Comparison of ENCODE assay signal across 35 cellular contexts in the genomic region with DNA sequence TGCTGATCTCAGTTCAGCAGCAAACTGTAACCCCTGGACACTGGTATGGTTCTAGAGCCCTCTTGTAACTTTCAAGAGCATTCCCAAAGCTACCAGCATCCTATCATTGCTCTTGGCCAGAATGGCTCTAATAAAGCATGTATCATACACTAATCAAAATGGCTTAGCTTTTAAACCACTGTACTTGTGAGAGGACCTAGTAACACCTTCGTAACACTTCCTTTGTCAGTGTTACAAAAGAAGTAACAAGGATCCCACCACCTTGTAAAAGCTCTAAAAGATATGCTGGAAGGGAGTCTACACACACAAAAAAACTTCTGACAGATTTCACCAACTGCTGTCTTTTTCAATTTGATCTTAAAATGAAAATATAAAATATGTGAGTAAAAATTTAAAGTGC.
"Had no signal": no experiment of that assay in that cellular context is flagged by ENCODE, and none has a peak within 500 bp of the region (broad histone marks: within the 10 kb centered on the region; RNA-seq: fewer than 3 reads in every experiment).

No MANE protein-coding gene starts in this region.

- ATAC-seq: activated naive CD4-positive, alpha-beta T cell treated with anti-CD3 and anti-CD28 coated beads, Interleukin-2, amount 50 U/mL, for 72 hours; activated naive CD8-positive, alpha-beta T cell treated with anti-CD3 and anti-CD28 coated beads, Interleukin-2, amount 50 U/mL, for 24 hours; activated T-cell treated with anti-CD3 and anti-CD28 coated beads, Interleukin-2, amount 50 U/mL, for 4 hours; activated T-cell treated with anti-CD3 and anti-CD28 coated beads, Interleukin-2, amount 50 U/mL, for 72 hours; activated T-helper 17 cell treated with anti-CD3 and anti-CD28 coated beads, Interleukin-2, amount 50 U/mL, for 72 hours; body of pancreas had no signal

- H3K27me3 Mint-ChIP-seq: activated naive CD4-positive, alpha-beta T cell treated with anti-CD3 and anti-CD28 coated beads, Interleukin-2, amount 10 ng/mL, durations not matched to agents 7 days and 5 days; activated naive CD4-positive, alpha-beta T cell treated with anti-CD3 and anti-CD28 coated beads, Interleukin-2, amount 50 U/mL, for 24 hours; activated naive CD8-positive, alpha-beta T cell; activated naive CD8-positive, alpha-beta T cell treated with anti-CD3 and anti-CD28 coated beads for 36 hours; activated naive CD8-positive, alpha-beta T cell treated with anti-CD3 and anti-CD28 coated beads, Interleukin-2, amount 10 ng/mL, durations not matched to agents 7 days and 5 days; activated naive CD8-positive, alpha-beta T cell treated with anti-CD3 and anti-CD28 coated beads, Interleukin-2, amount 50 U/mL, for 24 hours; activated T-cell treated with anti-CD3 and anti-CD28 coated beads, Interleukin-2, amount 50 U/mL, for 24 hours; activated T-helper 17 cell treated with anti-CD3 and anti-CD28 coated beads, Interleukin-2, amount 50 U/mL, for 72 hours; brain; central memory CD8-positive, alpha-beta T cell had no signal

- DNase-seq: activated effector memory CD4-positive, alpha-beta T cell treated with anti-CD3 and anti-CD28 coated beads, Interleukin-2, amount 50 U/mL, for 16 hours; activated effector memory CD4-positive, alpha-beta T cell treated with Interleukin-2 at 50 U/mL for 16 hours; activated gamma-delta T cell; activated gamma-delta T cell treated with Interleukin-2 at 50 U/mL for 16 hours; activated naive CD4-positive, alpha-beta T cell; activated naive CD4-positive, alpha-beta T cell treated with anti-CD3 and anti-CD28 coated beads for 36 hours; activated naive CD4-positive, alpha-beta T cell treated with anti-CD3 and anti-CD28 coated beads, Interleukin-2, amount 10 ng/mL, durations not matched to agents 7 days and 5 days; activated naive CD4-positive, alpha-beta T cell treated with anti-CD3 and anti-CD28 coated beads, Interleukin-2, amount 50 U/mL, for 16 hours; activated naive CD4-positive, alpha-beta T cell treated with Interleukin-2 at 50 U/mL for 16 hours; activated naive CD8-positive, alpha-beta T cell treated with anti-CD3 and anti-CD28 coated beads for 36 hours; activated naive CD8-positive, alpha-beta T cell treated with anti-CD3 and anti-CD28 coated beads, Interleukin-2, amount 10 ng/mL, durations not matched to agents 7 days and 5 days; activated naive CD8-positive, alpha-beta T cell treated with anti-CD3 and anti-CD28 coated beads, Interleukin-2, amount 50 U/mL, for 24 hours; activated T-cell treated with anti-CD3 and anti-CD28 coated beads, Interleukin-2, amount 50 U/mL, for 1 hour; activated T-cell treated with anti-CD3 and anti-CD28 coated beads, Interleukin-2, amount 50 U/mL, for 24 hours; activated T-cell treated with anti-CD3 and anti-CD28 coated beads, Interleukin-2, amount 50 U/mL, for 4 hours; activated T-cell treated with anti-CD3 and anti-CD28 coated beads, Interleukin-2, amount 50 U/mL, for 48 hours; activated T-cell treated with anti-CD3 and anti-CD28 coated beads, Interleukin-2, amount 50 U/mL, for 72 hours; adrenal gland; amniotic stem cell; amygdala; anterior cingulate cortex; aorta; body of pancreas; brain microvascular endothelial cell; caudate nucleus; central memory CD4-positive, alpha-beta T cell; cerebellar nuclear complex had no signal

- H3K9me3 Mint-ChIP-seq: activated naive CD4-positive, alpha-beta T cell treated with anti-CD3 and anti-CD28 coated beads for 36 hours; activated naive CD4-positive, alpha-beta T cell treated with anti-CD3 and anti-CD28 coated beads, Interleukin-2, amount 10 ng/mL, durations not matched to agents 7 days and 5 days; activated naive CD4-positive, alpha-beta T cell treated with anti-CD3 and anti-CD28 coated beads, Interleukin-2, amount 50 U/mL, for 24 hours; activated naive CD4-positive, alpha-beta T cell treated with anti-CD3 and anti-CD28 coated beads, Interleukin-2, amount 50 U/mL, for 72 hours; activated naive CD8-positive, alpha-beta T cell treated with anti-CD3 and anti-CD28 coated beads for 36 hours; activated naive CD8-positive, alpha-beta T cell treated with anti-CD3 and anti-CD28 coated beads, Interleukin-2, amount 10 ng/mL, durations not matched to agents 7 days and 5 days; activated naive CD8-positive, alpha-beta T cell treated with anti-CD3 and anti-CD28 coated beads, Interleukin-2, amount 50 U/mL, for 24 hours; activated T-cell treated with anti-CD3 and anti-CD28 coated beads, Interleukin-2, amount 50 U/mL, for 24 hours; activated T-cell treated with anti-CD3 and anti-CD28 coated beads, Interleukin-2, amount 50 U/mL, for 4 hours; activated T-cell treated with anti-CD3 and anti-CD28 coated beads, Interleukin-2, amount 50 U/mL, for 72 hours; activated T-helper 1 cell treated with anti-CD3 and anti-CD28 coated beads, Interleukin-12 subunit alpha, Interleukin-12 subunit beta, Interleukin-2, Interleukin-4 antibody, amounts not matched to agents 30 ng/mL and 10 ng/mL and 1 ng/mL, durations not matched to agents 14 hours and 24 hours and 36 hours; activated T-helper 17 cell treated with anti-CD3 and anti-CD28 coated beads, Interleukin-2, amount 50 U/mL, for 72 hours; activated T-helper 2 cell treated with anti-CD3 and anti-CD28 coated beads, Interferon-gamma antibody, Interleukin-2, Interleukin-4, amounts not matched to agents 10 μg/mL and 5 μg/mL and 100 μg/mL, durations not matched to agents 14 hours and 24 hours and 36 hours; central memory CD8-positive, alpha-beta T cell had no signal

- H3K27ac Mint-ChIP-seq: activated naive CD4-positive, alpha-beta T cell treated with anti-CD3 and anti-CD28 coated beads for 36 hours; activated naive CD4-positive, alpha-beta T cell treated with anti-CD3 and anti-CD28 coated beads, Interleukin-2, amount 10 ng/mL, durations not matched to agents 7 days and 5 days; activated naive CD4-positive, alpha-beta T cell treated with anti-CD3 and anti-CD28 coated beads, Interleukin-2, amount 50 U/mL, for 24 hours; activated naive CD4-positive, alpha-beta T cell treated with anti-CD3 and anti-CD28 coated beads, Interleukin-2, amount 50 U/mL, for 72 hours; activated naive CD8-positive, alpha-beta T cell; activated naive CD8-positive, alpha-beta T cell treated with anti-CD3 and anti-CD28 coated beads for 36 hours; activated naive CD8-positive, alpha-beta T cell treated with anti-CD3 and anti-CD28 coated beads, Interleukin-2, amount 10 ng/mL, durations not matched to agents 7 days and 5 days; activated naive CD8-positive, alpha-beta T cell treated with anti-CD3 and anti-CD28 coated beads, Interleukin-2, amount 50 U/mL, for 24 hours; activated T-cell treated with anti-CD3 and anti-CD28 coated beads, Interleukin-2, amount 50 U/mL, for 24 hours; activated T-cell treated with anti-CD3 and anti-CD28 coated beads, Interleukin-2, amount 50 U/mL, for 72 hours; activated T-helper 1 cell treated with anti-CD3 and anti-CD28 coated beads, Interleukin-12 subunit alpha, Interleukin-12 subunit beta, Interleukin-2, Interleukin-4 antibody, amounts not matched to agents 30 ng/mL and 10 ng/mL and 1 ng/mL, durations not matched to agents 14 hours and 24 hours and 36 hours; activated T-helper 17 cell treated with anti-CD3 and anti-CD28 coated beads, Interleukin-2, amount 50 U/mL, for 72 hours; activated T-helper 2 cell treated with anti-CD3 and anti-CD28 coated beads, Interferon-gamma antibody, Interleukin-2, Interleukin-4, amounts not matched to agents 10 μg/mL and 5 μg/mL and 100 μg/mL, durations not matched to agents 14 hours and 24 hours and 36 hours; brain had no signal

- H3K4me3 Mint-ChIP-seq: activated naive CD4-positive, alpha-beta T cell treated with anti-CD3 and anti-CD28 coated beads for 36 hours; activated naive CD4-positive, alpha-beta T cell treated with anti-CD3 and anti-CD28 coated beads, Interleukin-2, amount 10 ng/mL, durations not matched to agents 7 days and 5 days; activated naive CD4-positive, alpha-beta T cell treated with anti-CD3 and anti-CD28 coated beads, Interleukin-2, amount 50 U/mL, for 24 hours; activated naive CD8-positive, alpha-beta T cell; activated naive CD8-positive, alpha-beta T cell treated with anti-CD3 and anti-CD28 coated beads for 36 hours; activated naive CD8-positive, alpha-beta T cell treated with anti-CD3 and anti-CD28 coated beads, Interleukin-2, amount 10 ng/mL, durations not matched to agents 7 days and 5 days; activated naive CD8-positive, alpha-beta T cell treated with anti-CD3 and anti-CD28 coated beads, Interleukin-2, amount 50 U/mL, for 24 hours; activated T-cell treated with anti-CD3 and anti-CD28 coated beads, Interleukin-2, amount 50 U/mL, for 24 hours; activated T-cell treated with anti-CD3 and anti-CD28 coated beads, Interleukin-2, amount 50 U/mL, for 4 hours; activated T-cell treated with anti-CD3 and anti-CD28 coated beads, Interleukin-2, amount 50 U/mL, for 72 hours; activated T-helper 1 cell treated with anti-CD3 and anti-CD28 coated beads, Interleukin-12 subunit alpha, Interleukin-12 subunit beta, Interleukin-2, Interleukin-4 antibody, amounts not matched to agents 30 ng/mL and 10 ng/mL and 1 ng/mL, durations not matched to agents 14 hours and 24 hours and 36 hours; activated T-helper 17 cell treated with anti-CD3 and anti-CD28 coated beads, Interleukin-2, amount 50 U/mL, for 72 hours; brain; central memory CD8-positive, alpha-beta T cell had no signal
